ENCODE assay signal across 1 cellular context in genomic region chr12:31206038-31206670, GRCh38.
TF ChIP-seq lines count a peak whose summit lies in the region.

No MANE protein-coding gene starts in this region.

TF ChIP-seq in HCT116, 20 proteins besides CTCF, POLR2A, EP300 and RAD21 (continued from another document):
- no peak for TF ChIP-seq ZBTB33 (IDR thresholded peaks at IDR 0.05; ENCODE audit: extremely low read depth, insufficient replicate concordance, low read length)
- TF ChIP-seq TCF7L2 (IDR thresholded peaks at IDR 0.05; ENCODE audit: borderline replicate concordance, extremely low read depth, insufficient read depth, insufficient read length), result no peak
- TF ChIP-seq ZFX (IDR thresholded peaks at IDR 0.05), result no peak
- no peak for TF ChIP-seq YY1 (IDR thresholded peaks at IDR 0.05; ENCODE audit: extremely low read depth, insufficient replicate concordance, low read depth, low read length)
TF ChIP-seq in HCT116: peak in this region for 3.
